In the genomic region with DNA sequence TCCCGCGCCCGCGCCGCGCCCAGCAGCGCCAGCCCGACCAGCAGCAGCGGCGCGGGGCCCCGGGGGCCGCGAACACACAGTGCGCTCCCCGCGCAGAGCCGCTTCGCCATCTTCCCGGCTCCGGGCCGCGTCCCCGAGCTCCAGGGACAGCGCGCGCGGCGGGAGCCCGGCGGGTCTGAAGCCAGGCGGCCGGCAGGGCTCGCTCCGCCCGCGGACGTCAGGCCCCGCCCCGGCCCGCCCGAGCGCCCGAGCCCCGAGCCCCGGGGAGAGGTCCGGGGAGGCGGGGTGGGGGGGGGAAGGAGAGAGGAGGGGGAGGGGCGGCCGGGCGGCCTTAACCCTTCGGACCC, we compare ENCODE assay signal across 8 cellular contexts. TPM values are rescaled to one million over a fixed set of nuclear protein-coding genes. Genes with fewer than 3 reads are reported as not detected.
DNase-seq lines count a peak whose midpoint lies in the region; ATAC-seq, FAIRE-seq and TF ChIP-seq lines count a peak whose summit lies in the region.

A gene with protein sequence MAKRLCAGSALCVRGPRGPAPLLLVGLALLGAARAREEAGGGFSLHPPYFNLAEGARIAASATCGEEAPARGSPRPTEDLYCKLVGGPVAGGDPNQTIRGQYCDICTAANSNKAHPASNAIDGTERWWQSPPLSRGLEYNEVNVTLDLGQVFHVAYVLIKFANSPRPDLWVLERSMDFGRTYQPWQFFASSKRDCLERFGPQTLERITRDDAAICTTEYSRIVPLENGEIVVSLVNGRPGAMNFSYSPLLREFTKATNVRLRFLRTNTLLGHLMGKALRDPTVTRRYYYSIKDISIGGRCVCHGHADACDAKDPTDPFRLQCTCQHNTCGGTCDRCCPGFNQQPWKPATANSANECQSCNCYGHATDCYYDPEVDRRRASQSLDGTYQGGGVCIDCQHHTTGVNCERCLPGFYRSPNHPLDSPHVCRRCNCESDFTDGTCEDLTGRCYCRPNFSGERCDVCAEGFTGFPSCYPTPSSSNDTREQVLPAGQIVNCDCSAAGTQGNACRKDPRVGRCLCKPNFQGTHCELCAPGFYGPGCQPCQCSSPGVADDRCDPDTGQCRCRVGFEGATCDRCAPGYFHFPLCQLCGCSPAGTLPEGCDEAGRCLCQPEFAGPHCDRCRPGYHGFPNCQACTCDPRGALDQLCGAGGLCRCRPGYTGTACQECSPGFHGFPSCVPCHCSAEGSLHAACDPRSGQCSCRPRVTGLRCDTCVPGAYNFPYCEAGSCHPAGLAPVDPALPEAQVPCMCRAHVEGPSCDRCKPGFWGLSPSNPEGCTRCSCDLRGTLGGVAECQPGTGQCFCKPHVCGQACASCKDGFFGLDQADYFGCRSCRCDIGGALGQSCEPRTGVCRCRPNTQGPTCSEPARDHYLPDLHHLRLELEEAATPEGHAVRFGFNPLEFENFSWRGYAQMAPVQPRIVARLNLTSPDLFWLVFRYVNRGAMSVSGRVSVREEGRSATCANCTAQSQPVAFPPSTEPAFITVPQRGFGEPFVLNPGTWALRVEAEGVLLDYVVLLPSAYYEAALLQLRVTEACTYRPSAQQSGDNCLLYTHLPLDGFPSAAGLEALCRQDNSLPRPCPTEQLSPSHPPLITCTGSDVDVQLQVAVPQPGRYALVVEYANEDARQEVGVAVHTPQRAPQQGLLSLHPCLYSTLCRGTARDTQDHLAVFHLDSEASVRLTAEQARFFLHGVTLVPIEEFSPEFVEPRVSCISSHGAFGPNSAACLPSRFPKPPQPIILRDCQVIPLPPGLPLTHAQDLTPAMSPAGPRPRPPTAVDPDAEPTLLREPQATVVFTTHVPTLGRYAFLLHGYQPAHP (N-terminal part only) (minus strand): TSS at position 177 of the 347 bp plus-strand sequence. CDS start 67 bp downstream, at position 110.

- intact Hi-C loops in GM12878 (cut with micrococcal nuclease; ENCODE audit: unreplicated experiment): no loop called here

- H3K9ac ChIP-seq in GM12878 (ENCODE audit: control insufficient read depth, insufficient read depth, low read length): peak within 1 kb of the TSS; percentile 20; the same call in 1 of the 2 replicates

- TF ChIP-seq POLR2A in NB4 (IDR thresholded peaks at IDR 0.05; ENCODE audit: extremely low read depth, insufficient read length) (no peak), GM12878 (IDR thresholded peaks at IDR 0.05; ENCODE audit: low read depth, low read length) (no peak)

- no peaks in the 10 kb centered on the region for H3K36me3 ChIP-seq in GM12878 (ENCODE audit: control insufficient read depth in 2 of 2, insufficient read depth in 2 of 2, low read length in 1 of 2)

- no peak for TF ChIP-seq RAD21 in GM12878 (IDR thresholded peaks at IDR 0.05; ENCODE audit: insufficient read depth, low read depth, low read length)

- no peak for TF ChIP-seq EP300 in GM12878 (IDR thresholded peaks at IDR 0.05; ENCODE audit: borderline replicate concordance in 1 of 2, control insufficient read depth in 1 of 2, low read depth in 2 of 2, low read length in 2 of 2)

- in situ Hi-C loops in GM12878 (cut with MboI): no loop called here

- SMC1A ChIA-PET in GM12878 (lab: Charles Lee; ENCODE audit: uncharacterized antibody, unreplicated experiment): no interaction called here

- peak within 1 kb of the TSS; percentile 87; the same call in 1 of the 2 replicates for H3K4me2 ChIP-seq in GM12878 (ENCODE audit: control insufficient read depth, insufficient read depth)

- POLR2A ChIA-PET in GM12878 (lab: Charles Lee): no interaction called here

- DNase-seq in NCI-H345 (lab: John Stamatoyannopoulos, UW) (peak; percentile 68), NCI-H345 treated with DMSO at 0.1 percent for 48 hours (lab: John Stamatoyannopoulos, UW; ENCODE audit: unreplicated experiment) (no peak), NB4 (ENCODE audit: low read depth) (peak; percentile 51), GM12878 (ENCODE audit: low read depth, low spot score) (no peak), skeletal muscle cell (ENCODE audit: low read depth) (no peak)

- no CpG with 5 or more reads among the region's 52 CpGs for WGBS in GM12878 (ENCODE audit: insufficient coverage, insufficient replicate concordance, low lambda C conversion rate, missing lambda C conversion rate)

- H3K4me3 ChIP-seq in NB4 (ENCODE audit: low read depth, low read length) (no peak within 1 kb of the TSS), GM12878 (peak within 1 kb of the TSS; percentile 65; the same call in 1 of the 2 replicates), iPS-11a (ENCODE audit: low read depth, low read length) (peak within 1 kb of the TSS; percentile 74), skeletal muscle cell (ENCODE audit: low read depth, low read length) (peak within 1 kb of the TSS; percentile 64)

- H4K20me1 ChIP-seq in GM12878 (ENCODE audit: control insufficient read depth, insufficient read depth): no peaks in the 10 kb centered on the region

- H2AFZ ChIP-seq in GM12878 (ENCODE audit: control insufficient read depth, low read depth, low read length): peak within 1 kb of the TSS; percentile 34

- H3K79me2 ChIP-seq in GM12878 (ENCODE audit: control insufficient read depth, insufficient read depth, low read length): no peaks in the 10 kb centered on the region

- H3K27ac ChIP-seq in GM12878 (ENCODE audit: control insufficient read depth, insufficient read depth): no peak within 1 kb of the TSS

- RAD21 ChIA-PET in GM12878 (lab: Charles Lee; ENCODE audit: unreplicated experiment): no interaction called here

- no peaks in the 10 kb centered on the region for H3K9me3 ChIP-seq in GM12878 (replicated peaks; ENCODE audit: control insufficient read depth, insufficient read depth, low read length)

- ATAC-seq in GM12878 (peak; percentile 66), GM21619 (IDR thresholded peaks at IDR 0.05; ENCODE audit: unreplicated experiment) (no peak), GM21390 (IDR thresholded peaks at IDR 0.05; ENCODE audit: unreplicated experiment) (no peak)

- H3K27me3 ChIP-seq in GM12878 (replicated peaks in 1 of 2; ENCODE audit: control insufficient read depth in 2 of 2, insufficient read depth in 2 of 2, low read length in 1 of 2): peaks cover 4 to 15% of the 10 kb centered on the region in 2 experiments

- TF ChIP-seq CTCF in NB4 (IDR thresholded peaks at IDR 0.05; ENCODE audit: low read depth, low read length): no peak
- no peak for TF ChIP-seq CTCF in GM12878 (IDR thresholded peaks at IDR 0.05 in 2 of 3, conservative IDR thresholded peaks at IDR 0.05 in 1 of 3; ENCODE audit: control insufficient read depth in 2 of 3, extremely low read depth in 1 of 3, insufficient read depth in 1 of 3, low read depth in 3 of 3, low read length in 3 of 3)

- CTCF ChIA-PET in GM12878 (lab: Yijun Ruan, JAX): interaction anchor here (1.3 kb wide), 1 partner anchor 15 kb away, joined by 5 read pairs; no protein-coding TSS in a partner anchor

- BruUV-seq in GM12878 (replicated peaks; lab: Mats Ljungman, UMichigan): no TSS peak

- peaks cover 5% of the 10 kb centered on the region for H3K4me1 ChIP-seq in GM12878 (ENCODE audit: control insufficient read depth, insufficient read depth, low read length)

- no peak for FAIRE-seq in GM12878 (lab: Jason Lieb, UNC)

TF ChIP-seq in GM12878, 131 proteins besides CTCF, POLR2A, EP300 and RAD21:
- TF ChIP-seq, protein P1, sequence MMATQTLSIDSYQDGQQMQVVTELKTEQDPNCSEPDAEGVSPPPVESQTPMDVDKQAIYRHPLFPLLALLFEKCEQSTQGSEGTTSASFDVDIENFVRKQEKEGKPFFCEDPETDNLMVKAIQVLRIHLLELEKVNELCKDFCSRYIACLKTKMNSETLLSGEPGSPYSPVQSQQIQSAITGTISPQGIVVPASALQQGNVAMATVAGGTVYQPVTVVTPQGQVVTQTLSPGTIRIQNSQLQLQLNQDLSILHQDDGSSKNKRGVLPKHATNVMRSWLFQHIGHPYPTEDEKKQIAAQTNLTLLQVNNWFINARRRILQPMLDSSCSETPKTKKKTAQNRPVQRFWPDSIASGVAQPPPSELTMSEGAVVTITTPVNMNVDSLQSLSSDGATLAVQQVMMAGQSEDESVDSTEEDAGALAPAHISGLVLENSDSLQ (IDR thresholded peaks at IDR 0.05): no peak
- TF ChIP-seq RUNX3 (IDR thresholded peaks at IDR 0.05; ENCODE audit: low read length) (no peak), LARP7 (IDR thresholded peaks at IDR 0.05) (no peak), ZZZ3 (IDR thresholded peaks at IDR 0.05; ENCODE audit: control insufficient read depth, insufficient read length, low read depth) (no peak), RELB (IDR thresholded peaks at IDR 0.05; ENCODE audit: low read depth) (no peak), BHLHE40 (IDR thresholded peaks at IDR 0.05; ENCODE audit: borderline replicate concordance in 1 of 2, low read depth in 2 of 2, low read length in 1 of 2) (no peak)

RNA-seq across cellular contexts. Expression of the gene that starts here (rescaled TPM):
- 2.5 and 3.7 TPM in 2 replicates for total RNA-seq in GM12878 (2013; cell fraction: nucleolus; rRNA removed)
- 0.62 and 1.5 TPM in 2 replicates for total RNA-seq in GM12878 (2014; rRNA removed)
- 0.09 and 0.28 TPM in 2 replicates for total RNA-seq in GM12878 (2014; rRNA removed; fragmentation: Illumina TruSeq; extraction: Trizol)
- total RNA-seq in GM12878 (2021): 1.4 and 2.2 TPM in 2 replicates
- polyA plus RNA-seq in GM12878 (2011; ENCODE audit: low read depth): 0.56 TPM
- not detected in 2 replicates for polyA plus RNA-seq in GM12878 (2011; rRNA removed)
- polyA plus RNA-seq in GM12878 (2011; cell fraction: cytosol; rRNA removed): 0.06 and 0.12 TPM in 2 replicates
- 2.4 and 3.6 TPM in 2 replicates for polyA plus RNA-seq in GM12878 (2011; cell fraction: nucleus; rRNA removed)
- 2.4 and 2.6 TPM in 2 replicates for polyA plus RNA-seq in GM12878 (2012)
- polyA plus RNA-seq in GM12878 (2014; fragmentation: Illumina TruSeq; extraction: Trizol): 0.62 TPM in 1 of 2 replicates, not detected in the other
- not detected for polyA plus RNA-seq in GM12878 (2014; fragmentation: Nextera tagmentation; extraction: Ambion mirVana)
- polyA plus RNA-seq in GM12878 (2014; rRNA removed): 1.0 and 3.1 TPM in 2 replicates
- polyA plus RNA-seq in GM12878 (2016; fragmentation: Nextera tagmentation; extraction: Ambion mirVana): 1 to 10 TPM; 1.6 TPM
- under 0.01 and 0.29 TPM in 2 replicates for polyA minus RNA-seq in GM12878 (2011; rRNA and poly(A)+ RNA removed)
- 0.27 and 2.3 TPM in 2 replicates for polyA minus RNA-seq in GM12878 (2011; cell fraction: cytosol; rRNA and poly(A)+ RNA removed)
- 0.24 and 2.1 TPM in 2 replicates for polyA minus RNA-seq in GM12878 (2011; cell fraction: nucleus; rRNA and poly(A)+ RNA removed)

Comparison
In these comparisons a context has a peak if more than half of its experiments do, and no peak if none do; other contexts are left out.
1. DNase-seq: peak in NCI-H345 (single experiment) and NB4 (single experiment); none in NCI-H345 treated with DMSO at 0.1 percent for 48 hours (single experiment), GM12878 (single experiment) and skeletal muscle cell (single experiment).